Comparison of ENCODE assay signal across 29 cellular contexts in genomic region chrX:137855490-137855889, GRCh38.
"Had no signal": no experiment of that assay in that cellular context is flagged by ENCODE, and none has a peak within 500 bp of the region (broad histone marks: within the 10 kb centered on the region; RNA-seq: fewer than 3 reads in every experiment).

No MANE protein-coding gene starts in this region.

- FAIRE-seq: urothelium cell line had no signal

- DNase-seq: stimulated activated CD4-positive, alpha-beta T cell treated with anti-CD3 and anti-CD28 coated beads, Interleukin-2, amount 100 ng/mL, for 48 hours; stimulated activated CD4-positive, alpha-beta T cell treated with anti-CD3 and anti-CD28 coated beads, Interleukin-4, amount 100 ng/mL, for 1 hour; stimulated activated CD4-positive, alpha-beta T cell treated with anti-CD3 and anti-CD28 coated beads, Interleukin-4, amount 100 ng/mL, for 24 hours; stimulated activated CD4-positive, alpha-beta T cell treated with anti-CD3 and anti-CD28 coated beads, Interleukin-4, amount 100 ng/mL, for 4 hours; stimulated activated CD8-positive, alpha-beta memory T cell treated with anti-CD3 and anti-CD28 coated beads, Interleukin-4, amount 100 ng/mL, for 48 hours; stimulated activated naive B cell treated with anti-CD40 and anti-IgM and Interleukin-4, amounts not matched to agents 10 μg/mL and 1 μg/mL and 100 μg/mL, for 72 hours; stimulated activated naive CD4-positive, alpha-beta T cell; stimulated activated naive CD4-positive, alpha-beta T cell treated with Interleukin-2 at 50 U/mL for 16 hours; stimulated activated naive CD8-positive, alpha-beta T cell treated with anti-CD3 and anti-CD28 coated beads, Interleukin-15, amount 100 ng/mL, for 72 hours; stimulated activated naive CD8-positive, alpha-beta T cell treated with anti-CD3 and anti-CD28 coated beads, Interleukin-15, Interleukin-2, amounts not matched to agents 100 U/mL and 50 U/mL, for 24 hours; stomach; substantia nigra; testis; thyroid gland; tibial artery; transverse colon; trophoblast cell; upper lobe of left lung; upper lobe of right lung; uterus had no signal

- H3K4me1 ChIP-seq: stomach, suprapubic skin, testis, thyroid gland, tibial artery, tibial nerve, transverse colon, upper lobe of left lung, upper lobe of right lung, uterus, vagina had no signal

- H3K36me3 ChIP-seq: stomach, suprapubic skin, thoracic aorta, thyroid gland, tibial artery, tibial nerve, transverse colon, upper lobe of left lung, upper lobe of right lung, uterus, vagina had no signal

- H3K9me3 Mint-ChIP-seq: stimulated activated naive CD8-positive, alpha-beta T cell treated with anti-CD3 and anti-CD28 coated beads, Interleukin-15, amount 100 ng/mL, for 72 hours; stimulated activated naive CD8-positive, alpha-beta T cell treated with anti-CD3 and anti-CD28 coated beads, Interleukin-15, Interleukin-2, amounts not matched to agents 100 ng/mL and 50 ng/mL, for 24 hours; type B pancreatic cell had no signal

- H3K27me3 ChIP-seq: stomach, suprapubic skin, testis, thyroid gland, tibial artery, transverse colon, upper lobe of left lung, upper lobe of right lung, uterus, vagina had no signal

- ATAC-seq: stimulated activated effector memory CD8-positive, alpha-beta T cell treated with anti-CD3 and anti-CD28 coated beads, Interleukin-12 subunit alpha, Interleukin-12 subunit beta, amount 100 ng/mL, for 72 hours; stimulated activated memory B cell treated with anti-CD40 and anti-IgM and Interleukin-4, amounts not matched to agents 10 μg/mL and 1 μg/mL and 100 μg/mL, for 72 hours; stimulated activated naive B cell treated with anti-CD40 and anti-IgM and Interleukin-4, amounts not matched to agents 10 μg/mL and 1 μg/mL and 100 μg/mL, for 72 hours; stimulated activated naive CD8-positive, alpha-beta T cell treated with anti-CD3 and anti-CD28 coated beads, Interleukin-15, amount 100 ng/mL, for 72 hours; stimulated activated naive CD8-positive, alpha-beta T cell treated with anti-CD3 and anti-CD28 coated beads, Interleukin-15, Interleukin-2, amounts not matched to agents 100 U/mL and 50 U/mL, for 24 hours; upper lobe of right lung had no signal

- H3K4me3 ChIP-seq: stomach, suprapubic skin, testis, thoracic aorta, thyroid gland, tibial artery, tibial nerve, transverse colon, upper lobe of left lung, upper lobe of right lung, uterus, vagina had no signal

- H3K27ac ChIP-seq: stomach, suprapubic skin, testis, thoracic aorta, thyroid gland, tibial artery, tibial nerve, transverse colon, upper lobe of left lung, upper lobe of right lung, uterus, vagina had no signal

- H3K27ac Mint-ChIP-seq: stimulated activated effector memory CD8-positive, alpha-beta T cell treated with anti-CD3 and anti-CD28 coated beads, Interleukin-12 subunit alpha, Interleukin-12 subunit beta, amount 100 ng/mL, for 72 hours; stimulated activated memory B cell treated with anti-CD40 and anti-IgM and Interleukin-4, amounts not matched to agents 10 μg/mL and 1 μg/mL and 100 μg/mL, for 72 hours; stimulated activated naive B cell treated with anti-CD40 and anti-IgM and Interleukin-4, amounts not matched to agents 10 μg/mL and 1 μg/mL and 100 μg/mL, for 72 hours; stimulated activated naive CD8-positive, alpha-beta T cell treated with anti-CD3 and anti-CD28 coated beads, Interleukin-15, amount 100 ng/mL, for 72 hours; stimulated activated naive CD8-positive, alpha-beta T cell treated with anti-CD3 and anti-CD28 coated beads, Interleukin-15, Interleukin-2, amounts not matched to agents 100 ng/mL and 50 ng/mL, for 24 hours; type B pancreatic cell had no signal

- H3K9me3 ChIP-seq: stomach, suprapubic skin, testis, thoracic aorta, thyroid gland, tibial artery, tibial nerve, transverse colon, upper lobe of left lung, upper lobe of right lung, uterus, vagina had no signal

- H3K27me3 Mint-ChIP-seq: stimulated activated memory B cell treated with anti-CD40 and anti-IgM and Interleukin-4, amounts not matched to agents 10 μg/mL and 1 μg/mL and 100 μg/mL, for 72 hours; stimulated activated naive B cell treated with anti-CD40 and anti-IgM and Interleukin-4, amounts not matched to agents 10 μg/mL and 1 μg/mL and 100 μg/mL, for 72 hours; stimulated activated naive CD8-positive, alpha-beta T cell treated with anti-CD3 and anti-CD28 coated beads, Interleukin-15, Interleukin-2, amounts not matched to agents 100 ng/mL and 50 ng/mL, for 24 hours; type B pancreatic cell had no signal

- H3K36me3 Mint-ChIP-seq: stimulated activated effector memory CD8-positive, alpha-beta T cell treated with anti-CD3 and anti-CD28 coated beads, Interleukin-12 subunit alpha, Interleukin-12 subunit beta, amount 100 ng/mL, for 72 hours; stimulated activated memory B cell treated with anti-CD40 and anti-IgM and Interleukin-4, amounts not matched to agents 10 μg/mL and 1 μg/mL and 100 μg/mL, for 72 hours; stimulated activated naive B cell treated with anti-CD40 and anti-IgM and Interleukin-4, amounts not matched to agents 10 μg/mL and 1 μg/mL and 100 μg/mL, for 72 hours; type B pancreatic cell had no signal

- H3K4me1 Mint-ChIP-seq: stimulated activated effector memory CD8-positive, alpha-beta T cell treated with anti-CD3 and anti-CD28 coated beads, Interleukin-12 subunit alpha, Interleukin-12 subunit beta, amount 100 ng/mL, for 72 hours; stimulated activated memory B cell treated with anti-CD40 and anti-IgM and Interleukin-4, amounts not matched to agents 10 μg/mL and 1 μg/mL and 100 μg/mL, for 72 hours; stimulated activated naive B cell treated with anti-CD40 and anti-IgM and Interleukin-4, amounts not matched to agents 10 μg/mL and 1 μg/mL and 100 μg/mL, for 72 hours; stimulated activated naive CD8-positive, alpha-beta T cell treated with anti-CD3 and anti-CD28 coated beads, Interleukin-15, amount 100 ng/mL, for 72 hours had no signal

- H3K4me3 Mint-ChIP-seq: stimulated activated effector memory CD8-positive, alpha-beta T cell treated with anti-CD3 and anti-CD28 coated beads, Interleukin-12 subunit alpha, Interleukin-12 subunit beta, amount 100 ng/mL, for 72 hours; stimulated activated memory B cell treated with anti-CD40 and anti-IgM and Interleukin-4, amounts not matched to agents 10 μg/mL and 1 μg/mL and 100 μg/mL, for 72 hours; stimulated activated naive B cell treated with anti-CD40 and anti-IgM and Interleukin-4, amounts not matched to agents 10 μg/mL and 1 μg/mL and 100 μg/mL, for 72 hours; stimulated activated naive CD8-positive, alpha-beta T cell treated with anti-CD3 and anti-CD28 coated beads, Interleukin-15, amount 100 ng/mL, for 72 hours; stimulated activated naive CD8-positive, alpha-beta T cell treated with anti-CD3 and anti-CD28 coated beads, Interleukin-15, Interleukin-2, amounts not matched to agents 100 ng/mL and 50 ng/mL, for 24 hours; type B pancreatic cell had no signal
